ENCODE assay signal across 8 cellular contexts in genomic region chr1:209576798-209577197, GRCh38. TPM values are rescaled to one million over a fixed set of nuclear protein-coding genes. Genes with fewer than 3 reads are reported as not detected.
DNase-seq lines count a peak whose midpoint lies in the region; ATAC-seq and TF ChIP-seq lines count a peak whose summit lies in the region.

No MANE protein-coding gene starts in this region.

- H3K9me3 ChIP-seq in uterus, result no peaks in the 10 kb centered on the region

- DNase-seq in DMS153 (lab: John Stamatoyannopoulos, UW) (peak; percentile 49), LHCN-M2 (ENCODE audit: low read depth) (peak; percentile 70), RWPE1 (ENCODE audit: low spot score) (peak; percentile 94), glomerular endothelial cell (ENCODE audit: extremely low read depth, low read depth, low spot score) (peak; percentile 27), posterior cingulate gyrus (peak; percentile 72 to 97 (median 88)), uterus (peak; percentile 60 to 78)
- DNase-seq in activated gamma-delta T cell treated with anti-CD3 and anti-CD28 coated beads, Interleukin-2, amount 50 U/mL, for 16 hours (ENCODE audit: low read depth), result peak; percentile 38

- peak; percentile 75 for ATAC-seq in GM21717 (IDR thresholded peaks at IDR 0.05; ENCODE audit: unreplicated experiment)

- CTCF ChIA-PET in RWPE1 (lab: Yijun Ruan, JAX), result interaction anchor here (0.6 to 1.8 kb wide), 8 partner anchors 16 to 1029 kb away, joined by 3 to 8 read pairs (median 4); no protein-coding TSS in a partner anchor

- TF ChIP-seq CTCF in RWPE1 (conservative IDR thresholded peaks at IDR 0.05; ENCODE audit: low read depth) (peak; percentile 88), uterus (IDR thresholded peaks at IDR 0.05) (peak; percentile 80 to 90 (median 81))

- TF ChIP-seq POLR2A in uterus (IDR thresholded peaks at IDR 0.05), result no peak

- peaks cover 0 to 3% of the 10 kb centered on the region in 2 donors for H3K27me3 ChIP-seq in uterus

- intact Hi-C loops in posterior cingulate gyrus (cut with DNase I) (loop anchor here (2.0 to 5.0 kb wide), 3 partner anchors 51 to 171 kb away; no protein-coding TSS in a partner anchor), uterus (cut with DNase I; ENCODE audit: low total_unique reads) (no loop called here)

- no peaks in the 10 kb centered on the region for H3K36me3 ChIP-seq in uterus

- no peak overlapping the region for H3K4me3 ChIP-seq in uterus

- H3K27ac ChIP-seq in RWPE1 (no peak overlapping the region), uterus (no peak overlapping the region)

- no peaks in the 10 kb centered on the region for H3K4me1 ChIP-seq in uterus

- POLR2A ChIA-PET in RWPE1 (lab: Yijun Ruan, JAX; ENCODE audit: low non-redundant PET), result no interaction called here

RNA-seq across cellular contexts. Expression of gene CAMK1G, which starts 6.7 kb away (rescaled TPM):
- total RNA-seq in LHCN-M2 (2014; rRNA removed) (not detected in 2 replicates), glomerular endothelial cell (0.12 and 0.39 TPM in 2 replicates), uterus (1 to 10 TPM in 1 of 4 donors, under 1 TPM in 1, not detected in 2; 0.43 to 5.6 TPM)
- not detected for polyA plus RNA-seq in LHCN-M2 (2012)

Comparison
In these comparisons a context has a peak if more than half of its experiments do, and no peak if none do; other contexts are left out.
1. DNase-seq: peak in every context shown above with its lines; median percentile 94 in RWPE1; 88 in posterior cingulate gyrus; 70 in LHCN-M2; 69 in uterus; 49 in DMS153; 38 in activated gamma-delta T cell treated with anti-CD3 and anti-CD28 coated beads, Interleukin-2, amount 50 U/mL, for 16 hours; 27 in glomerular endothelial cell.